8 cellular contexts compared by ENCODE assay signal in the genomic region with DNA sequence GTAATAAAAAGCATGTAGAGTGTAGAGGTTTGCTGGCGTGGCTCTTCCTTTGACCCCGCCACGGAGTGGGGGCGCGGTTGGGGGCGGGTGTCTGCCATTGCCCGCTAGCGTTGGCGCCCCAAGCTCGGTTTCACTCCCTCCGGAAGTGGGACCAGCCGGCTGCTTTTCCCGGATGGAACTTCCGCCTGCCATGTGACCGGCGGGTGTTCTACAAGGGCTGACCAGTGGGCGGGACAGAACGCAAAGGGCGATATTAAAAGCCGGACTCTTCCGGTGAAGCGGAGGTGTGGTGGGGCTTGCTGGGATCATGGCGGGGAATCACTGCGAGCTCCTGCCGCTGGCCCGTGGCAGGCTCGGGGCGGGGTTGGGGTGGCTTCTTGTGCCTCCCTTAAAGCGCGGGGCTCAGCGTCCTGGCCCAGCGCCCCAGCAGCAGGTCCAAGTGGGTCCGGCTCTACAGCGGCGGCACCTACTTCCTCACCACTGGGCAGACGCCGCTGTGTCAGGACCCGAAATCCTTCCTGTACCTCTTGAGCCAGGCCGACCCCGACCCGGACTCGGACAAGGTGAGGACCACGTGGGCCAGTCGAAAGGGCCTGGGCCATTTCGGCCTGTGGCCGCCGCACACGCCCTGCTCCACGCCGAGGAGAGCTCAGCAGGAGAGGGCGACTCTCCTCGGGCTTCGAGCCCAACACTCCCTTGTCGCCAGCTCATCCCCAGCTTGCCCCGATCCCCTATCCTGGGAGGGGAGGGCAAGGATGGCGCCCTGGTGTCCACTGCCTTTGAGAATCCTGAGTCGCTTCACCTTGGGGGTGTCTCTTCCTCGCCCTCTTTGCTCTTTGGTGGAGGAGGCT.
A peak's percentile ranks its signal among the peaks of the same experiment; 100 is the strongest.
DNase-seq lines count a peak whose midpoint lies in the region; ATAC-seq, FAIRE-seq and TF ChIP-seq lines count a peak whose summit lies in the region.

No MANE protein-coding gene starts in this region.

- dilution Hi-C loops in keratinocyte (cut with MboI; ENCODE audit: extremely low pct_ligation_motif_present, low sequenced_read_pairs): no loop called here

- H3K27ac ChIP-seq in ACC112 (ENCODE audit: low read depth, low read length) (peak overlapping the region; percentile 61), keratinocyte (ENCODE audit: control insufficient read depth, insufficient read depth, low read length) (peak overlapping the region; percentile 86)

- H3K4me1 ChIP-seq in ACC112 (ENCODE audit: control insufficient read depth, insufficient read depth, low read length, unreplicated experiment) (peaks cover 10% of the 10 kb centered on the region), keratinocyte (ENCODE audit: control insufficient read depth, extremely low read depth, insufficient read depth, low read length) (peaks cover 10% of the 10 kb centered on the region)

- H3K36me3 ChIP-seq in ACC112 (ENCODE audit: insufficient read depth, low read length): no peaks in the 10 kb centered on the region
- H3K36me3 ChIP-seq in keratinocyte (ENCODE audit: control insufficient read depth in 2 of 2, extremely low read depth in 1 of 2, insufficient read depth in 2 of 2, low read length in 2 of 2): peaks cover 0 to 7% of the 10 kb centered on the region in 2 experiments

- peak in 2 of 3 experiments; percentile 8 to 19 for TF ChIP-seq CTCF in keratinocyte (optimal IDR thresholded peaks at IDR 0.05 in 1 of 3, IDR thresholded peaks at IDR 0.05 in 1 of 3, conservative IDR thresholded peaks at IDR 0.05 in 1 of 3; ENCODE audit: extremely low read depth in 1 of 3, insufficient read depth in 2 of 3, low read length in 3 of 3)

- no peaks in the 10 kb centered on the region for H3K9me1 ChIP-seq in keratinocyte (ENCODE audit: control insufficient read depth, extremely low read depth, insufficient read depth, low read length)

- no peaks in the 10 kb centered on the region for H4K20me1 ChIP-seq in keratinocyte (ENCODE audit: control insufficient read depth, extremely low read depth, insufficient read depth, low read length)

- peaks cover 22% of the 10 kb centered on the region for H3K79me2 ChIP-seq in ACC112 (ENCODE audit: control insufficient read depth, insufficient read depth, low read length, unreplicated experiment)
- peaks cover 23% of the 10 kb centered on the region for H3K79me2 ChIP-seq in keratinocyte (ENCODE audit: control insufficient read depth, insufficient read depth, low read length)

- ATAC-seq in GM18873 (IDR thresholded peaks at IDR 0.05; ENCODE audit: low FRiP score, unreplicated experiment) (peak; percentile 55), HG03175 (IDR thresholded peaks at IDR 0.05; ENCODE audit: unreplicated experiment) (peak; percentile 63)
- peak; percentile 85 to 89 for ATAC-seq in activated CD4-positive, CD25-positive, alpha-beta regulatory T cell treated with anti-CD3 and anti-CD28 coated beads, Interleukin-2, amount 50 U/mL, for 24 hours

- peak overlapping the region; percentile 72 for H3K4me2 ChIP-seq in keratinocyte (ENCODE audit: control insufficient read depth, extremely low read depth, insufficient read depth, low read depth, low read length)

- no peaks in the 10 kb centered on the region for H3K9me3 ChIP-seq in keratinocyte (ENCODE audit: control insufficient read depth, low read depth, low read length)

- H3K27me3 ChIP-seq in ACC112 (ENCODE audit: insufficient read depth, low read length): no peaks in the 10 kb centered on the region
- H3K27me3 ChIP-seq in keratinocyte (ENCODE audit: control insufficient read depth, extremely low read depth, insufficient read depth, low read length): no peaks in the 10 kb centered on the region

- no peak for FAIRE-seq in keratinocyte (lab: Jason Lieb, UNC)

- peak overlapping the region; percentile 93 for H3K9ac ChIP-seq in keratinocyte (ENCODE audit: control insufficient read depth, extremely low read depth, insufficient read depth, low read length)

- H2AFZ ChIP-seq in ACC112 (ENCODE audit: low read length, unreplicated experiment) (no peak overlapping the region), keratinocyte (ENCODE audit: control insufficient read depth, low read length) (peak overlapping the region; percentile 73)

- DNase-seq in NCI-H345 (lab: John Stamatoyannopoulos, UW) (peak; percentile 97), cerebellar cortex (ENCODE audit: low spot score) (peak; percentile 97), keratinocyte (ENCODE audit: low read depth, low spot score) (peak; percentile 69)
- peak; percentile 81 for DNase-seq in stimulated activated CD4-positive, alpha-beta T cell treated with anti-CD3 and anti-CD28 coated beads, Interleukin-12 subunit alpha, Interleukin-12 subunit beta, amount 100 ng/mL, for 4 hours

- peak overlapping the region; percentile 80 for H3K4me3 ChIP-seq in ACC112 (ENCODE audit: low read depth, low read length)
- H3K4me3 ChIP-seq in keratinocyte (ENCODE audit: control insufficient read depth in 2 of 3, extremely low read depth in 1 of 3, insufficient read depth in 2 of 3, low read depth in 1 of 3, low read length in 3 of 3): peak overlapping the region; percentile 83 to 99 (median 84)

Comparison
In these comparisons a context has a peak if more than half of its experiments do, and no peak if none do; other contexts are left out.
1. Peak in every context shown above with its lines: DNase-seq, ATAC-seq, H3K4me3 ChIP-seq and H3K27ac ChIP-seq.